8 cellular contexts compared by ENCODE assay signal in the genomic region with DNA sequence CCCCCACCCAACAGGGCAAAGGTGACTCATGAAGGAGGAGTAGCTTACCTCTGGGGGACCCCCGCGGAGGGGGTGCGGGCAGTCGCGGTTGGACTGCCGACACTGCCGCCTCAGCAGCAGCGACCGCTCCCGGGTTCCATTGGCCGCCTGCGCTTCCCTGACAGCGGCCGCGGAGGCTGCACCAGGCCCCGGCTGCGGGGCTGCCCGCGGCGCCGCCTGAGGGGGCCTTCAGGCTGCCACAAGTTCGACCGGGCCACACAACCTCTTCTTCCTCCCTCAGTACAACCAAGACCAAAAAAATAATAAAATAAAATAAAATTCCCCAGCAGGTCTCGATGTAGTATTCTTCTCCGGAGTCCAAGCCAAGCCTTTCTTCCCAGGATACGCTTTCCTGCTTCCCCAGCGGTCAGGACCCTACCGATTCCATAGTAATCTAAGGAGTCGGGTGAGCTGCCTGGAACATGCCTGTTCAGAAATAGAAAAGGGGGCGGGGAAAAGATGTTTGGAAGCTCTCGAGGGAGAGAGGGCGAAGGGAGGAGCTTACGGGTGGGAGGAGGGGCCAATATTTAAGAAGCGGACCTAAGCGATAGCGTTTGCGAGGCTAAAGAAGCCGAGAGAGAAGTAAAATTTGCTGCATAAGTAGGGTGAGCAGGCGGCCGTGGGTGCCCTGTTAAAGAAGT. TPM values are rescaled to one million over a fixed set of nuclear protein-coding genes. Genes with fewer than 3 reads are reported as not detected.
DNase-seq lines count a peak whose midpoint lies in the region; ATAC-seq and TF ChIP-seq lines count a peak whose summit lies in the region.

Gene PI4KB (minus strand): TSS at position 194 of the 680 bp plus-strand sequence. CDS start 10,935 bp downstream, outside the sequence.

- in situ Hi-C loops in Caki2 (cut with HindIII; ENCODE audit: low pct_unique_long_range_greater_than_20kb, low sequenced_read_pairs), result no loop called here

- H3K9me3 ChIP-seq in mononuclear cell (ENCODE audit: low read depth, low read length), result no peaks in the 10 kb centered on the region

- H3K27me3 ChIP-seq in mononuclear cell (ENCODE audit: insufficient read depth, low read length), result no peaks in the 10 kb centered on the region

- H3K4me1 ChIP-seq in mononuclear cell (ENCODE audit: insufficient read depth, low read length), result peaks cover 28% of the 10 kb centered on the region

- peak; percentile 98 for DNase-seq in Caki2 (ENCODE audit: low read depth)
- peak; percentile 94 for DNase-seq in KG1 (lab: John Stamatoyannopoulos, UW)
- DNase-seq in activated T-cell treated with anti-CD3 and anti-CD28 coated beads, Interleukin-2, amount 50 U/mL, for 1 hour, result peak; percentile 80
- DNase-seq in epithelial cell of prostate (ENCODE audit: low read depth, low spot score), result peak; percentile 86
- DNase-seq in stimulated activated CD8-positive, alpha-beta memory T cell treated with anti-CD3 and anti-CD28 coated beads, Interleukin-2, amount 100 ng/mL, for 48 hours (ENCODE audit: low read depth in 2 of 2), result peak; percentile 68 to 81

- ATAC-seq in GM21529 (IDR thresholded peaks at IDR 0.05; ENCODE audit: unreplicated experiment), result peak; percentile 81

- peak within 1 kb of the TSS; percentile 79 for H3K27ac ChIP-seq in epithelial cell of prostate

- peak within 1 kb of the TSS; percentile 88 for H3K4me3 ChIP-seq in mononuclear cell (ENCODE audit: low read length)

TF ChIP-seq in PFSK-1, 5 proteins besides CTCF, POLR2A, EP300 and RAD21:
- TF ChIP-seq FOXP2 (optimal IDR thresholded peaks at IDR 0.05; ENCODE audit: borderline replicate concordance, extremely low read depth, extremely low read length, insufficient read depth) (no peak), POLR2AphosphoS5 (IDR thresholded peaks at IDR 0.05; ENCODE audit: low read depth, low read length) (peak; percentile 63), TAF1 (IDR thresholded peaks at IDR 0.05; ENCODE audit: borderline replicate concordance, insufficient read depth, low read length) (no peak), SIN3A (IDR thresholded peaks at IDR 0.05; ENCODE audit: borderline replicate concordance, insufficient read depth, low read length) (no peak)
- TF ChIP-seq, protein P1, sequence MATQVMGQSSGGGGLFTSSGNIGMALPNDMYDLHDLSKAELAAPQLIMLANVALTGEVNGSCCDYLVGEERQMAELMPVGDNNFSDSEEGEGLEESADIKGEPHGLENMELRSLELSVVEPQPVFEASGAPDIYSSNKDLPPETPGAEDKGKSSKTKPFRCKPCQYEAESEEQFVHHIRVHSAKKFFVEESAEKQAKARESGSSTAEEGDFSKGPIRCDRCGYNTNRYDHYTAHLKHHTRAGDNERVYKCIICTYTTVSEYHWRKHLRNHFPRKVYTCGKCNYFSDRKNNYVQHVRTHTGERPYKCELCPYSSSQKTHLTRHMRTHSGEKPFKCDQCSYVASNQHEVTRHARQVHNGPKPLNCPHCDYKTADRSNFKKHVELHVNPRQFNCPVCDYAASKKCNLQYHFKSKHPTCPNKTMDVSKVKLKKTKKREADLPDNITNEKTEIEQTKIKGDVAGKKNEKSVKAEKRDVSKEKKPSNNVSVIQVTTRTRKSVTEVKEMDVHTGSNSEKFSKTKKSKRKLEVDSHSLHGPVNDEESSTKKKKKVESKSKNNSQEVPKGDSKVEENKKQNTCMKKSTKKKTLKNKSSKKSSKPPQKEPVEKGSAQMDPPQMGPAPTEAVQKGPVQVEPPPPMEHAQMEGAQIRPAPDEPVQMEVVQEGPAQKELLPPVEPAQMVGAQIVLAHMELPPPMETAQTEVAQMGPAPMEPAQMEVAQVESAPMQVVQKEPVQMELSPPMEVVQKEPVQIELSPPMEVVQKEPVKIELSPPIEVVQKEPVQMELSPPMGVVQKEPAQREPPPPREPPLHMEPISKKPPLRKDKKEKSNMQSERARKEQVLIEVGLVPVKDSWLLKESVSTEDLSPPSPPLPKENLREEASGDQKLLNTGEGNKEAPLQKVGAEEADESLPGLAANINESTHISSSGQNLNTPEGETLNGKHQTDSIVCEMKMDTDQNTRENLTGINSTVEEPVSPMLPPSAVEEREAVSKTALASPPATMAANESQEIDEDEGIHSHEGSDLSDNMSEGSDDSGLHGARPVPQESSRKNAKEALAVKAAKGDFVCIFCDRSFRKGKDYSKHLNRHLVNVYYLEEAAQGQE (IDR thresholded peaks at IDR 0.05; ENCODE audit: insufficient read depth in 1 of 2, low read depth in 2 of 2, low read length in 2 of 2), result no peak

RNA-seq across cellular contexts. Expression of gene PI4KB, which starts in this region (rescaled TPM):
- total RNA-seq in Caki2 (2014; rRNA removed; shearing (Covaris generic); ENCODE audit: low replicate concordance), result 26.2 and 40.2 TPM in 2 replicates
- polyA plus RNA-seq in PFSK-1 (2012; ENCODE audit: insufficient read length, low read depth), result 63.9 TPM
- 38.0 TPM for total RNA-seq in mononuclear cell

Comparison
In these comparisons a context has a peak if more than half of its experiments do, and no peak if none do; other contexts are left out.
1. Peak in every context shown above with its lines: DNase-seq, ATAC-seq, H3K4me3 ChIP-seq and H3K27ac ChIP-seq.